Comparison of ENCODE assay signal across 12 cellular contexts in the genomic region with DNA sequence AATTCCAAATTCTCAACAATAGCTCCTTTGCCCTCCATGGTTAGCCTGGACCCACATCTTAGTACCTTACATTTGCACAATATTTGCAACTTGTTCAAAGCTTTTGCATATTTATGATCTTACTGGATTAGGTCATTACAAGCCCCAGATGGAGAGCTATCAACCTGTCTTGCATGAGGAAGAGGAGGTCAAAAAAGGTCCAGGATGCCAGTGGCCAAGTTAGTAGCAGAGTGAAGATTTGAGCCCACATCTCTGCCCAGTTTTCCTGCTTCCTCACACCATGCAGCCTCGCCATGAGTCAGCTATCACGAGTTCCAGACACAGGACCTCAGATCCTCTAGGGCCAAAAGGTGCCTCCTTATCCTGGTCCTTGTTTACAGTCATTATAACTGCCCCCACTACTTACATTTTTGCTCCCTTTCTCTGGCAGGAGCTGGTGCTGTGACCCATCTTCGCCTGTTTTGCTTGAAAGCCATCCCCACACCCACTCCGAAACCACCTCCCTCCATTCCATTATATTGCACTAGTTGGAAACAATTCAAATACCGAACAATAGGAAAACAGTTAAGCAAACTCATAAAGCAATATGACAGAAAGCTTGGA. TPM values are rescaled to one million over a fixed set of nuclear protein-coding genes. Genes with fewer than 3 reads are reported as not detected.
DNase-seq lines count a peak whose midpoint lies in the region; ATAC-seq, FAIRE-seq and TF ChIP-seq lines count a peak whose summit lies in the region.
"Had no signal": no experiment of that assay in that cellular context is flagged by ENCODE, and none has a peak within 500 bp of the region (broad histone marks: within the 10 kb centered on the region; RNA-seq: fewer than 3 reads in every experiment).

No MANE protein-coding gene starts in this region.

- H3K79me2 ChIP-seq in astrocyte (ENCODE audit: insufficient read depth, low read length), result no peaks in the 10 kb centered on the region

- ATAC-seq in lower lobe of right lung, result no peak
- ATAC-seq in GM19351 (IDR thresholded peaks at IDR 0.05; ENCODE audit: unreplicated experiment), result no peak
- ATAC-seq in HG03175 (IDR thresholded peaks at IDR 0.05; ENCODE audit: unreplicated experiment), result no peak

- no peak overlapping the region for H3K4me3 Mint-ChIP-seq in astrocyte (ENCODE audit: unreplicated experiment)
- H3K4me3 Mint-ChIP-seq: CD4-positive, alpha-beta T cell had no signal

- no peaks in the 10 kb centered on the region for H4K20me1 ChIP-seq in astrocyte (ENCODE audit: insufficient read depth, low read length)

- intact Hi-C loops in lower lobe of right lung (cut with DNase I), result loop anchor here (5.0 to 10.0 kb wide), 2 partner anchors 65 to 202 kb away; partner anchors contain the start of gene CSF1

- H2AFZ ChIP-seq in astrocyte (ENCODE audit: low read depth, low read length), result no peak overlapping the region

- FAIRE-seq in astrocyte (lab: Jason Lieb, UNC), result no peak

- peaks cover 5% of the 10 kb centered on the region for H3K9me3 Mint-ChIP-seq in astrocyte (ENCODE audit: unreplicated experiment)
- H3K9me3 Mint-ChIP-seq: CD4-positive, alpha-beta T cell had no signal

- no peaks in the 10 kb centered on the region for H3K36me3 Mint-ChIP-seq in astrocyte (ENCODE audit: low read depth, unreplicated experiment)

- DNase-seq in AG08395 (ENCODE audit: low spot score) (peak; percentile 61), HS-5 (ENCODE audit: low read depth) (peak; percentile 77), astrocyte (ENCODE audit: low read depth) (peak; percentile 53), lower lobe of right lung (no peak), HUDEP-2 (lab: John Stamatoyannopoulos, UW; ENCODE audit: unreplicated experiment in 76 of 76) (no peak), SK-N-DZ (ENCODE audit: low spot score) (no peak)
- DNase-seq: CD4-positive, alpha-beta T cell; cerebellar nuclear complex; NCI-H187 treated with DMSO at 0.1 percent for 48 hours had no signal

- H3K9me3 ChIP-seq in astrocyte (ENCODE audit: insufficient read depth, low read depth, low read length), result no peaks in the 10 kb centered on the region
- no peaks in the 10 kb centered on the region for H3K9me3 ChIP-seq in lower lobe of right lung
- H3K9me3 ChIP-seq: prostate gland had no signal

- no peak for TF ChIP-seq CTCF in astrocyte (IDR thresholded peaks at IDR 0.05; ENCODE audit: insufficient read depth, low read depth, low read length)
- no peak for TF ChIP-seq CTCF in lower lobe of right lung (IDR thresholded peaks at IDR 0.05)

- no peak overlapping the region for H3K27ac Mint-ChIP-seq in astrocyte (ENCODE audit: unreplicated experiment)
- H3K27ac Mint-ChIP-seq: CD4-positive, alpha-beta T cell had no signal

- H3K4me2 ChIP-seq in astrocyte (ENCODE audit: low read length), result peak overlapping the region; percentile 13

- H3K4me3 ChIP-seq in astrocyte (ENCODE audit: insufficient read depth, low read depth, low read length) (no peak overlapping the region), lower lobe of right lung (no peak overlapping the region)
- H3K4me3 ChIP-seq: prostate gland had no signal

- no peaks in the 10 kb centered on the region for H3K27me3 ChIP-seq in astrocyte (ENCODE audit: insufficient read depth, low read length)
- H3K27me3 ChIP-seq in lower lobe of right lung (ENCODE audit: low read depth), result no peaks in the 10 kb centered on the region

- H3K4me1 ChIP-seq in astrocyte (ENCODE audit: insufficient read depth, low read length) (peaks cover 26% of the 10 kb centered on the region), lower lobe of right lung (peaks cover 40% of the 10 kb centered on the region)

- peaks cover 16% of the 10 kb centered on the region for H3K27me3 Mint-ChIP-seq in astrocyte (ENCODE audit: low read depth, unreplicated experiment)

- peaks cover 22% of the 10 kb centered on the region for H3K4me1 Mint-ChIP-seq in astrocyte (ENCODE audit: low read depth, unreplicated experiment)

- no peak overlapping the region for H3K9ac ChIP-seq in astrocyte (ENCODE audit: low read length)

- H3K27ac ChIP-seq in astrocyte (ENCODE audit: low read depth, low read length) (no peak overlapping the region), lower lobe of right lung (peak overlapping the region; percentile 4)
- H3K27ac ChIP-seq: prostate gland had no signal

- H3K36me3 ChIP-seq in astrocyte (ENCODE audit: insufficient read depth, low read length), result no peaks in the 10 kb centered on the region
- no peaks in the 10 kb centered on the region for H3K36me3 ChIP-seq in lower lobe of right lung
- H3K36me3 ChIP-seq: prostate gland had no signal

RNA-seq across cellular contexts. Expression of gene AHCYL1, which starts 5.0 kb away (rescaled TPM):
- 60.5 and 64.3 TPM in 2 replicates for total RNA-seq in astrocyte
- 83.9 TPM for total RNA-seq in lower lobe of right lung
- 28.0 and 30.8 TPM in 2 replicates for polyA plus RNA-seq in SK-N-DZ (2014; cell fraction: cytosol; rRNA removed)
- 37.6 and 49.6 TPM in 2 replicates for polyA plus RNA-seq in SK-N-DZ (2014; cell fraction: nucleus; rRNA removed)

RNA-seq across cellular contexts. Expression of gene STRIP1, which starts 54.8 kb away (rescaled TPM):
- total RNA-seq in astrocyte, result 40.8 and 42.5 TPM in 2 replicates
- total RNA-seq in lower lobe of right lung, result 36.5 TPM
- 30.2 and 42.1 TPM in 2 replicates for polyA plus RNA-seq in SK-N-DZ (2014; cell fraction: cytosol; rRNA removed)
- 125 and 160 TPM in 2 replicates for polyA plus RNA-seq in SK-N-DZ (2014; cell fraction: nucleus; rRNA removed)

Comparison
In these comparisons a context has a peak if more than half of its experiments do, and no peak if none do; other contexts are left out.
1. DNase-seq: peak in AG08395 (single experiment), HS-5 (single experiment) and astrocyte (single experiment); none in lower lobe of right lung (single experiment), HUDEP-2 (0 of 76) and SK-N-DZ (single experiment).